ENCODE assay signal across 10 cellular contexts in the genomic region with DNA sequence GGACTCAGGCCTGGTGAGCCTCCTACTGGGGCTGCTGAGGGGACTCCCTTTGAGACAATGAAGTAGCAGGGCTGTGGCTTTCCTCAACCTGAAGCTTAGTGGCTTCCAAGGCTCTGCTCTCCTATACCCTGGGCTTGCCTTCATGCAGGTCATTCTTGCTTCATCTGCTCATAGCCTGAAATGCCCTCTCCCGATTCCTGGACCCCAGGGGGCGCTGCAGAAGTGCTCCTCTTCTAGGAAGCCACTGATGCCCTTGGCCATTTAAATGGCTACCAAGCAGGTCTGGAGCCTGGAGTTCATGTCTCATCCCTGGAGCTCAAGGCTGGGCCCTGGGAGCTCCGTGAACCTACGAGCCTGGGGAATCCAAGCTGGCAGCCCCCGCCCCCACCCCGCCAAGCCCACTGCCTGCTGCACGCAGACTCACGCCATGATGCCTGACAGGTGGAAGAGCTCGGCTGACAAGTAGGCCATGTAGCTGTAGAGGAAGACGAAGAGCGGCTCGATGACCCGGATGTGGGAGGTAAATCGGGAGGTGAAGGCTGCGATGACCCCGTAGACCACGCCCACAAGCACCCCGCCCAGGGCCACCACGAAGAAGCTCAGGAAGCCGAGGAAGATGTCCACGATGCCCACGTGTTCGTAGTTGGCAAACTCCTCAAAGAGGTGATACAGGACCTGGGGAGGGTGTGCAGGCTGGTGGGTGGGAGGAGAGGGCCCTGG. TPM values are rescaled to one million over a fixed set of nuclear protein-coding genes. Genes with fewer than 3 reads are reported as not detected.
A peak's percentile ranks its signal among the peaks of the same experiment; 100 is the strongest.
DNase-seq lines count a peak whose midpoint lies in the region; ATAC-seq, FAIRE-seq and TF ChIP-seq lines count a peak whose summit lies in the region.
"Had no signal": no experiment of that assay in that cellular context is flagged by ENCODE, and none has a peak within 500 bp of the region (broad histone marks: within the 10 kb centered on the region; RNA-seq: fewer than 3 reads in every experiment).

No MANE protein-coding gene starts in this region.

- H3K36me3 Mint-ChIP-seq in natural killer cell, result no peaks in the 10 kb centered on the region
- H3K36me3 Mint-ChIP-seq in natural killer cell treated with Interleukin-12 subunit alpha and Interleukin-12 subunit beta and Interleukin-15 and Interleukin-18, amount 100 ng/mL, for 72 hours, result no peaks in the 10 kb centered on the region

- no peaks in the 10 kb centered on the region for H4K20me1 ChIP-seq in endothelial cell of umbilical vein (replicated peaks; ENCODE audit: control insufficient read depth, extremely low read depth, insufficient read depth, low read length)

- peak overlapping the region; percentile 3 for H3K4me3 Mint-ChIP-seq in natural killer cell
- no peak overlapping the region for H3K4me3 Mint-ChIP-seq in natural killer cell treated with Interleukin-12 subunit alpha and Interleukin-12 subunit beta and Interleukin-15 and Interleukin-18, amount 100 ng/mL, for 72 hours

- peaks cover 22 to 29% of the 10 kb centered on the region in 2 donors for H3K4me1 Mint-ChIP-seq in natural killer cell
- peaks cover 15 to 29% of the 10 kb centered on the region in 2 donors for H3K4me1 Mint-ChIP-seq in natural killer cell treated with Interleukin-12 subunit alpha and Interleukin-12 subunit beta and Interleukin-15 and Interleukin-18, amount 100 ng/mL, for 72 hours (ENCODE audit: low read depth in 2 of 2)

- no peaks in the 10 kb centered on the region for H3K27me3 ChIP-seq in endothelial cell of umbilical vein (ENCODE audit: control insufficient read depth in 2 of 2, insufficient read depth in 2 of 2, low read length in 2 of 2)
- no peaks in the 10 kb centered on the region for H3K27me3 ChIP-seq in esophagus muscularis mucosa

- POLR2A ChIA-PET in endothelial cell of umbilical vein (lab: Charles Lee), result no interaction called here

- H3K27me3 Mint-ChIP-seq in natural killer cell (ENCODE audit: low read depth in 2 of 2), result no peaks in the 10 kb centered on the region
- H3K27me3 Mint-ChIP-seq in natural killer cell treated with Interleukin-12 subunit alpha and Interleukin-12 subunit beta and Interleukin-15 and Interleukin-18, amount 100 ng/mL, for 72 hours, result no peaks in the 10 kb centered on the region

- CTCF ChIA-PET in endothelial cell of umbilical vein (lab: Charles Lee), result interaction anchor here (0.8 to 3.5 kb wide), 5 partner anchors 45 to 175 kb away, joined by 3 to 22 read pairs (median 5); partner anchors contain the start of gene SLC9A1

- no peak overlapping the region for H2AFZ ChIP-seq in endothelial cell of umbilical vein (ENCODE audit: low read depth, low read length)

- no peak for FAIRE-seq in endothelial cell of umbilical vein (lab: Jason Lieb, UNC)

- H3K79me2 ChIP-seq in endothelial cell of umbilical vein (ENCODE audit: control insufficient read depth, insufficient read depth, low read length), result peaks cover 7% of the 10 kb centered on the region

- H3K4me1 ChIP-seq in endothelial cell of umbilical vein (ENCODE audit: control insufficient read depth, extremely low read depth, insufficient read depth, low read length), result peaks cover 27% of the 10 kb centered on the region
- H3K4me1 ChIP-seq in esophagus muscularis mucosa, result peaks cover 13 to 24% (median 21%) of the 10 kb centered on the region in 4 donors

- TF ChIP-seq CTCF in natural killer cell (IDR thresholded peaks at IDR 0.05), result no peak
- TF ChIP-seq CTCF in endothelial cell of umbilical vein (IDR thresholded peaks at IDR 0.05; ENCODE audit: extremely low read depth in 1 of 2, insufficient read depth in 1 of 2, low read depth in 1 of 2, low read length in 2 of 2), result peak; percentile 24 to 26
- no peak for TF ChIP-seq CTCF in esophagus muscularis mucosa (IDR thresholded peaks at IDR 0.05)

- H3K4me2 ChIP-seq in endothelial cell of umbilical vein (ENCODE audit: insufficient read depth, low read length), result no peak overlapping the region

- H3K9me3 Mint-ChIP-seq in natural killer cell, result no peaks in the 10 kb centered on the region
- no peaks in the 10 kb centered on the region for H3K9me3 Mint-ChIP-seq in natural killer cell treated with Interleukin-12 subunit alpha and Interleukin-12 subunit beta and Interleukin-15 and Interleukin-18, amount 100 ng/mL, for 72 hours

- DNase-seq in natural killer cell (no peak), OCI-M1 (lab: John Stamatoyannopoulos, UW) (peak; percentile 77), endothelial cell of umbilical vein (ENCODE audit: low read depth, low spot score) (no peak), esophagus muscularis mucosa (ENCODE audit: extremely low spot score) (no peak), Ammon's horn (ENCODE audit: low spot score) (no peak), NCI-H2171 treated with DMSO at 0.1 percent for 48 hours (lab: John Stamatoyannopoulos, UW) (no peak), GM19240 (ENCODE audit: insufficient read length, low spot score) (no peak)
- no peak for DNase-seq in natural killer cell treated with Interleukin-12 subunit alpha and Interleukin-12 subunit beta and Interleukin-15 and Interleukin-18, amount 100 ng/mL, for 72 hours (ENCODE audit: low spot score)
- DNase-seq: activated gamma-delta T cell had no signal

- H3K36me3 ChIP-seq in endothelial cell of umbilical vein (ENCODE audit: control insufficient read depth in 2 of 2, extremely low read depth in 1 of 2, insufficient read depth in 2 of 2, low read length in 2 of 2) (peaks cover 0 to 4% of the 10 kb centered on the region in 2 experiments), esophagus muscularis mucosa (peaks cover 0 to 45% (median 34%) of the 10 kb centered on the region in 4 donors)

- TF ChIP-seq EP300 in esophagus muscularis mucosa (IDR thresholded peaks at IDR 0.05), result no peak

- dilution Hi-C loops in endothelial cell of umbilical vein (cut with MboI; ENCODE audit: extremely low pct_ligation_motif_present, low sequenced_read_pairs), result no loop called here

- 88% methylated on average over 6 of the region's 23 CpGs for WGBS in esophagus muscularis mucosa

- BruUV-seq in endothelial cell of umbilical vein (replicated peaks; lab: Mats Ljungman, UMichigan), result no TSS peak

- peak overlapping the region; percentile 16 to 79 for H3K27ac Mint-ChIP-seq in natural killer cell
- H3K27ac Mint-ChIP-seq in natural killer cell treated with Interleukin-12 subunit alpha and Interleukin-12 subunit beta and Interleukin-15 and Interleukin-18, amount 100 ng/mL, for 72 hours, result peak overlapping the region in 1 of 2 donors; percentile 69

- TF ChIP-seq POLR2A in endothelial cell of umbilical vein (IDR thresholded peaks at IDR 0.05; ENCODE audit: low read depth, low read length) (no peak), esophagus muscularis mucosa (IDR thresholded peaks at IDR 0.05; ENCODE audit: low read depth) (no peak)

- H3K4me3 ChIP-seq in endothelial cell of umbilical vein (replicated peaks in 1 of 3; ENCODE audit: insufficient read depth in 1 of 3, low read depth in 1 of 3, low read length in 3 of 3) (no peak overlapping the region), esophagus muscularis mucosa (no peak overlapping the region)
- H3K4me3 ChIP-seq: lung had no signal

- H3K9ac ChIP-seq in endothelial cell of umbilical vein (replicated peaks; ENCODE audit: extremely low read depth, insufficient read depth, low read length), result no peak overlapping the region

- H3K9me3 ChIP-seq in endothelial cell of umbilical vein (replicated peaks; ENCODE audit: control insufficient read depth, insufficient read depth, low read length) (no peaks in the 10 kb centered on the region), esophagus muscularis mucosa (no peaks in the 10 kb centered on the region)

- no peak for ATAC-seq in natural killer cell
- ATAC-seq in natural killer cell treated with Interleukin-12 subunit alpha and Interleukin-12 subunit beta and Interleukin-15 and Interleukin-18, amount 100 ng/mL, for 72 hours, result no peak

- intact Hi-C loops in natural killer cell (cut with micrococcal nuclease), result no loop called here
- intact Hi-C loops in endothelial cell of umbilical vein (cut with micrococcal nuclease), result no loop called here
- intact Hi-C loops in esophagus muscularis mucosa (cut with DNase I), result no loop called here

- no peak overlapping the region for H3K27ac ChIP-seq in endothelial cell of umbilical vein (ENCODE audit: insufficient read depth, low read depth, low read length)
- no peak overlapping the region for H3K27ac ChIP-seq in esophagus muscularis mucosa (replicated peaks in 1 of 4)

- H3K9me1 ChIP-seq in endothelial cell of umbilical vein (replicated peaks; ENCODE audit: control insufficient read depth, extremely low read depth, insufficient read depth, low read length), result no peaks in the 10 kb centered on the region

TF ChIP-seq in endothelial cell of umbilical vein, 7 proteins besides CTCF, POLR2A, EP300 and RAD21:
- TF ChIP-seq POLR2AphosphoS5 (IDR thresholded peaks at IDR 0.05; ENCODE audit: insufficient read depth, low read depth, low read length) (no peak), MAX (IDR thresholded peaks at IDR 0.05; ENCODE audit: insufficient read depth, insufficient read length) (no peak)
TF ChIP-seq in endothelial cell of umbilical vein: peak in this region for 0.

RNA-seq across cellular contexts. Expression of gene SLC9A1, which starts 45.7 kb away (rescaled TPM):
- total RNA-seq in natural killer cell (10 to 100 TPM; 26.5 to 37.4 (median 29.4) TPM), endothelial cell of umbilical vein (59.2 and 60.5 TPM in 2 replicates), esophagus muscularis mucosa (10 to 100 TPM in 3 of 4 donors, 1 to 10 TPM in 1; 8.3 to 29.2 (median 11.4) TPM)
- total RNA-seq in natural killer cell treated with Interleukin-12 subunit alpha and Interleukin-12 subunit beta and Interleukin-15 and Interleukin-18, amount 100 ng/mL, for 72 hours, result 10 to 100 TPM; 25.3 to 31.4 TPM
- 22.8 and 23.7 TPM in 2 replicates for polyA plus RNA-seq in endothelial cell of umbilical vein
- polyA plus RNA-seq in endothelial cell of umbilical vein (2011; cell fraction: cytosol; rRNA removed), result 20.5 and 24.6 TPM in 2 replicates
- polyA plus RNA-seq in endothelial cell of umbilical vein (2011; cell fraction: nucleus; rRNA removed), result 33.0 and 33.3 TPM in 2 replicates
- polyA plus RNA-seq in endothelial cell of umbilical vein (2012), result 46.0 and 50.4 TPM in 2 replicates
- 27.2 and 29.7 TPM in 2 replicates for polyA minus RNA-seq in endothelial cell of umbilical vein
- polyA minus RNA-seq in endothelial cell of umbilical vein (2011; cell fraction: cytosol; rRNA and poly(A)+ RNA removed), result 5.7 TPM
- 16.3 and 24.0 TPM in 2 replicates for polyA minus RNA-seq in endothelial cell of umbilical vein (2011; cell fraction: nucleus; rRNA and poly(A)+ RNA removed)

Comparison
In these comparisons a context has a peak if more than half of its experiments do, and no peak if none do; other contexts are left out.
1. CTCF ChIP-seq: peak in endothelial cell of umbilical vein (2 of 2); none in natural killer cell (single experiment) and esophagus muscularis mucosa (0 of 3).